In genomic region chr5:74237746-74238145, GRCh38 we compare ENCODE assay signal across 13 cellular contexts.
DNase-seq lines count a peak whose midpoint lies in the region; ATAC-seq, FAIRE-seq and TF ChIP-seq lines count a peak whose summit lies in the region.
"Had no signal": no experiment of that assay in that cellular context is flagged by ENCODE, and none has a peak within 500 bp of the region (broad histone marks: within the 10 kb centered on the region; RNA-seq: fewer than 3 reads in every experiment).

No MANE protein-coding gene starts in this region.

- H3K4me1 ChIP-seq in keratinocyte (ENCODE audit: control insufficient read depth, extremely low read depth, insufficient read depth, low read length): peaks cover 49% of the 10 kb centered on the region
- peaks cover 26% of the 10 kb centered on the region for H3K4me1 ChIP-seq in Caco-2
- peaks cover 12% of the 10 kb centered on the region for H3K4me1 ChIP-seq in hepatocyte (ENCODE audit: insufficient read depth)

- no peak overlapping the region for H3K9ac ChIP-seq in keratinocyte (ENCODE audit: control insufficient read depth, extremely low read depth, insufficient read depth, low read length)
- H3K9ac ChIP-seq: GM23248 had no signal

- no peak overlapping the region for H2AFZ ChIP-seq in keratinocyte (ENCODE audit: control insufficient read depth, low read length)
- no peak overlapping the region for H2AFZ ChIP-seq in hepatocyte
- H2AFZ ChIP-seq: GM23248 had no signal

- H3K36me3 Mint-ChIP-seq in Caco-2 (ENCODE audit: insufficient read depth, unreplicated experiment): no peaks in the 10 kb centered on the region
- H3K36me3 Mint-ChIP-seq: CD8-positive, alpha-beta memory T cell; IgD-negative memory B cell had no signal

- H3K27ac Mint-ChIP-seq in Caco-2 (ENCODE audit: unreplicated experiment): no peak overlapping the region
- H3K27ac Mint-ChIP-seq: CD8-positive, alpha-beta memory T cell; IgD-negative memory B cell had no signal

- no peaks in the 10 kb centered on the region for H3K79me2 ChIP-seq in keratinocyte (ENCODE audit: control insufficient read depth, insufficient read depth, low read length)
- no peaks in the 10 kb centered on the region for H3K79me2 ChIP-seq in hepatocyte

- peaks cover 14% of the 10 kb centered on the region for H3K4me1 Mint-ChIP-seq in Caco-2 (ENCODE audit: low read depth, unreplicated experiment)
- H3K4me1 Mint-ChIP-seq: CD8-positive, alpha-beta memory T cell; IgD-negative memory B cell had no signal

- no peak for FAIRE-seq in bronchial epithelial cell (lab: Jason Lieb, UNC)
- FAIRE-seq in keratinocyte (lab: Jason Lieb, UNC): peak; percentile 43
- FAIRE-seq: H54 had no signal

- TF ChIP-seq CTCF in bronchial epithelial cell (IDR thresholded peaks at IDR 0.05; ENCODE audit: insufficient read depth, low read length, severe bottlenecking) (no peak), keratinocyte (optimal IDR thresholded peaks at IDR 0.05 in 1 of 3, IDR thresholded peaks at IDR 0.05 in 1 of 3, conservative IDR thresholded peaks at IDR 0.05 in 1 of 3; ENCODE audit: extremely low read depth in 1 of 3, insufficient read depth in 2 of 3, low read length in 3 of 3) (no peak), Caco-2 (IDR thresholded peaks at IDR 0.05; ENCODE audit: insufficient read depth in 1 of 2, low read depth in 1 of 2, low read length in 1 of 2, severe bottlenecking in 1 of 2, unreplicated experiment in 1 of 2) (no peak), hepatocyte (IDR thresholded peaks at IDR 0.05; ENCODE audit: poor library complexity) (no peak)

- POLR2A ChIA-PET in Caco-2 (lab: Charles Lee): no interaction called here

- BruUV-seq in Caco-2 (replicated peaks; lab: Mats Ljungman, UMichigan): no TSS peak

- H3K4me3 Mint-ChIP-seq in Caco-2 (ENCODE audit: unreplicated experiment): no peak overlapping the region
- H3K4me3 Mint-ChIP-seq: CD14-positive monocyte; CD8-positive, alpha-beta memory T cell; IgD-negative memory B cell had no signal

- no peaks in the 10 kb centered on the region for H3K27me3 Mint-ChIP-seq in Caco-2 (ENCODE audit: insufficient read depth, unreplicated experiment)

- intact Hi-C loops in Caco-2 (cut with micrococcal nuclease; ENCODE audit: unreplicated experiment): no loop called here

- dilution Hi-C loops in keratinocyte (cut with MboI; ENCODE audit: extremely low pct_ligation_motif_present, low sequenced_read_pairs): no loop called here

- H3K27me3 ChIP-seq in bronchial epithelial cell (ENCODE audit: control insufficient read depth, insufficient read depth, low read length) (no peaks in the 10 kb centered on the region), keratinocyte (ENCODE audit: control insufficient read depth, extremely low read depth, insufficient read depth, low read length) (no peaks in the 10 kb centered on the region), Caco-2 (replicated peaks; ENCODE audit: control insufficient read depth, insufficient read depth, low read length) (no peaks in the 10 kb centered on the region), hepatocyte (no peaks in the 10 kb centered on the region)

- H3K9me3 Mint-ChIP-seq in Caco-2 (ENCODE audit: unreplicated experiment): peaks cover 25% of the 10 kb centered on the region
- H3K9me3 Mint-ChIP-seq: CD8-positive, alpha-beta memory T cell; IgD-negative memory B cell had no signal

- H3K4me2 ChIP-seq in keratinocyte (ENCODE audit: control insufficient read depth, extremely low read depth, insufficient read depth, low read depth, low read length) (no peak overlapping the region), hepatocyte (no peak overlapping the region)

- WGBS in hepatocyte (ENCODE audit: low lambda C conversion rate, missing lambda C conversion rate): 81% methylated on average over 2 of the region's 2 CpGs

- ATAC-seq in GM21717 (IDR thresholded peaks at IDR 0.05; ENCODE audit: unreplicated experiment): no peak
- ATAC-seq: HCT116 had no signal

- H3K9me1 ChIP-seq in keratinocyte (ENCODE audit: control insufficient read depth, extremely low read depth, insufficient read depth, low read length): no peaks in the 10 kb centered on the region

- H3K9me3 ChIP-seq in keratinocyte (ENCODE audit: control insufficient read depth, low read depth, low read length) (no peaks in the 10 kb centered on the region), Caco-2 (no peaks in the 10 kb centered on the region), hepatocyte (ENCODE audit: low read depth) (no peaks in the 10 kb centered on the region)

- no peaks in the 10 kb centered on the region for H3K9me2 ChIP-seq in hepatocyte (replicated peaks; ENCODE audit: insufficient read depth)

- DNase-seq in LoVo (ENCODE audit: low spot score) (peak; percentile 85), bronchial epithelial cell (ENCODE audit: low read depth) (peak; percentile 78), keratinocyte (ENCODE audit: low read depth, low spot score) (no peak), Caco-2 (no peak), hepatocyte (ENCODE audit: low spot score) (no peak)
- DNase-seq: CD8-positive, alpha-beta memory T cell; DMS53; GM23248 had no signal

- H3K36me3 ChIP-seq in bronchial epithelial cell (ENCODE audit: control insufficient read depth, insufficient read depth, low read length) (no peaks in the 10 kb centered on the region), keratinocyte (ENCODE audit: control insufficient read depth in 2 of 2, extremely low read depth in 1 of 2, insufficient read depth in 2 of 2, low read length in 2 of 2) (no peaks in the 10 kb centered on the region), Caco-2 (ENCODE audit: control insufficient read depth, insufficient read depth, low read length) (no peaks in the 10 kb centered on the region), hepatocyte (replicated peaks; ENCODE audit: insufficient read depth, low read depth) (no peaks in the 10 kb centered on the region)

- CTCF ChIA-PET in Caco-2 (lab: Charles Lee): no interaction called here

- H3K27ac ChIP-seq in keratinocyte (ENCODE audit: control insufficient read depth, insufficient read depth, low read length) (no peak overlapping the region), hepatocyte (no peak overlapping the region)
- H3K27ac ChIP-seq: GM23248 had no signal

- H3K4me3 ChIP-seq in bronchial epithelial cell (ENCODE audit: low read depth, low read length): no peak overlapping the region
- no peak overlapping the region for H3K4me3 ChIP-seq in keratinocyte (ENCODE audit: control insufficient read depth in 2 of 3, extremely low read depth in 1 of 3, insufficient read depth in 2 of 3, low read depth in 1 of 3, low read length in 3 of 3)
- H3K4me3 ChIP-seq in Caco-2 (ENCODE audit: low read depth, low read length): no peak overlapping the region
- H3K4me3 ChIP-seq in hepatocyte: no peak overlapping the region
- H3K4me3 ChIP-seq: GM23248 had no signal

- H4K20me1 ChIP-seq in keratinocyte (ENCODE audit: control insufficient read depth, extremely low read depth, insufficient read depth, low read length): no peaks in the 10 kb centered on the region
- H4K20me1 ChIP-seq in hepatocyte (ENCODE audit: insufficient read depth, poor library complexity, severe bottlenecking): no peaks in the 10 kb centered on the region

Comparison
In these comparisons a context has a peak if more than half of its experiments do, and no peak if none do; other contexts are left out.
1. DNase-seq: peak in LoVo (single experiment) and bronchial epithelial cell (single experiment); none in keratinocyte (single experiment), Caco-2 (0 of 2) and hepatocyte (single experiment).